Comparison of ENCODE assay signal across 9 cellular contexts in genomic region chr3:69120879-69121464, GRCh38. TPM values are rescaled to one million over a fixed set of nuclear protein-coding genes. Genes with fewer than 3 reads are reported as not detected.
DNase-seq lines count a peak whose midpoint lies in the region; ATAC-seq and TF ChIP-seq lines count a peak whose summit lies in the region.
"Had no signal": no experiment of that assay in that cellular context is flagged by ENCODE, and none has a peak within 500 bp of the region (broad histone marks: within the 10 kb centered on the region; RNA-seq: fewer than 3 reads in every experiment).

No MANE protein-coding gene starts in this region.

- CTCF ChIA-PET in BJ (lab: Yijun Ruan, JAX), result interaction anchor here (0.6 to 5.6 kb wide), 37 partner anchors 8 to 1574 kb away, joined by 3 to 75 read pairs (median 4); partner anchors contain the start of genes ARL6IP5 and MITF

- H3K4me3 Mint-ChIP-seq in natural killer cell, result no peak overlapping the region
- H3K4me3 Mint-ChIP-seq: T-helper 1 cell treated with Interleukin-12 subunit alpha and Interleukin-12 subunit beta and Interleukin-4 antibody, amounts not matched to agents 30 μg/mL and 1 μg/mL, for 36 hours had no signal

- DNase-seq in BJ (ENCODE audit: low read depth) (no peak), epithelial cell of esophagus (ENCODE audit: low read depth) (peak; percentile 89), natural killer cell (peak; percentile 58)
- DNase-seq in NK-92 treated with Interleukin-12 subunit alpha and Interleukin-12 subunit beta, amount 100 ng/mL, for 24 hours (lab: John Stamatoyannopoulos, UW), result peak; percentile 39
- DNase-seq in activated CD8-positive, alpha-beta memory T cell treated with anti-CD3 and anti-CD28 coated beads for 48 hours (ENCODE audit: low read depth in 2 of 3, low spot score in 2 of 3), result peak; percentile 28 to 62 (median 43)
- peak; percentile 43 to 87 (median 70) for DNase-seq in stimulated activated naive CD4-positive, alpha-beta T cell (lab: John Stamatoyannopoulos, UW)

- no peaks in the 10 kb centered on the region for H3K9me3 Mint-ChIP-seq in natural killer cell
- H3K9me3 Mint-ChIP-seq: T-helper 1 cell treated with Interleukin-12 subunit alpha and Interleukin-12 subunit beta and Interleukin-4 antibody, amounts not matched to agents 30 μg/mL and 1 μg/mL, for 36 hours had no signal

- H3K27ac Mint-ChIP-seq in natural killer cell, result no peak overlapping the region
- H3K27ac Mint-ChIP-seq: T-helper 1 cell treated with Interleukin-12 subunit alpha and Interleukin-12 subunit beta and Interleukin-4 antibody, amounts not matched to agents 30 μg/mL and 1 μg/mL, for 36 hours had no signal

- no peaks in the 10 kb centered on the region for H3K36me3 ChIP-seq in BJ (ENCODE audit: control insufficient read depth, insufficient read depth, low read length)

- TF ChIP-seq CTCF in BJ (IDR thresholded peaks at IDR 0.05; ENCODE audit: insufficient read depth, low read depth, low read length) (peak; percentile 96), epithelial cell of esophagus (IDR thresholded peaks at IDR 0.05; ENCODE audit: insufficient read depth, low read depth, low read length, missing control alignments) (peak; percentile 99), natural killer cell (IDR thresholded peaks at IDR 0.05) (peak; percentile 94)

- intact Hi-C loops in natural killer cell (cut with micrococcal nuclease), result loop anchor here (1.0 kb wide), 2 partner anchors 185 to 304 kb away; no protein-coding TSS in a partner anchor

- POLR2A ChIA-PET in BJ (lab: Charles Lee), result no interaction called here

- no peaks in the 10 kb centered on the region for H3K36me3 Mint-ChIP-seq in natural killer cell

- no peak overlapping the region for H3K4me3 ChIP-seq in BJ (ENCODE audit: low read depth, low read length)
- no peak overlapping the region for H3K4me3 ChIP-seq in epithelial cell of esophagus (ENCODE audit: low read length)

- ATAC-seq in GM19023 (IDR thresholded peaks at IDR 0.05; ENCODE audit: unreplicated experiment) (peak; percentile 78), HG03442 (IDR thresholded peaks at IDR 0.05; ENCODE audit: unreplicated experiment) (peak; percentile 92), natural killer cell (peak; percentile 84 to 88 (median 87))

- peaks cover 0 to 5% of the 10 kb centered on the region in 2 donors for H3K4me1 Mint-ChIP-seq in natural killer cell

- H3K27me3 ChIP-seq in BJ (ENCODE audit: control insufficient read depth, insufficient read depth, low read length), result no peaks in the 10 kb centered on the region; the same call in 1 of the 2 replicates

- peaks cover 0 to 3% of the 10 kb centered on the region in 2 donors for H3K27me3 Mint-ChIP-seq in natural killer cell (ENCODE audit: low read depth in 2 of 2)

RNA-seq across cellular contexts. Expression of gene LMOD3, which starts 1.4 kb away (rescaled TPM):
- polyA plus RNA-seq in BJ (2011; rRNA removed), result not detected in 2 replicates
- polyA minus RNA-seq in BJ (2011; rRNA and poly(A)+ RNA removed), result not detected in 2 replicates
- total RNA-seq in natural killer cell, result not detected

RNA-seq across cellular contexts. Expression of gene ARL6IP5, which starts 36.2 kb away (rescaled TPM):
- 129 TPM in 2 replicates for polyA plus RNA-seq in BJ (2011; rRNA removed)
- polyA minus RNA-seq in BJ (2011; rRNA and poly(A)+ RNA removed), result 36.7 and 80.6 TPM in 2 replicates
- 100 to 1,000 TPM in 2 of 3 donors, 10 to 100 TPM in 1; 98.1 to 132 (median 105) TPM for total RNA-seq in natural killer cell

RNA-seq across cellular contexts. Expression of gene UBA3, which starts 40.8 kb away (rescaled TPM):
- 36.6 and 71.8 TPM in 2 replicates for polyA plus RNA-seq in BJ (2011; rRNA removed)
- polyA minus RNA-seq in BJ (2011; rRNA and poly(A)+ RNA removed), result 16.0 and 20.5 TPM in 2 replicates
- total RNA-seq in natural killer cell, result 10 to 100 TPM; 72.0 to 87.7 (median 72.8) TPM
